20 cellular contexts compared by ENCODE assay signal in the genomic region with DNA sequence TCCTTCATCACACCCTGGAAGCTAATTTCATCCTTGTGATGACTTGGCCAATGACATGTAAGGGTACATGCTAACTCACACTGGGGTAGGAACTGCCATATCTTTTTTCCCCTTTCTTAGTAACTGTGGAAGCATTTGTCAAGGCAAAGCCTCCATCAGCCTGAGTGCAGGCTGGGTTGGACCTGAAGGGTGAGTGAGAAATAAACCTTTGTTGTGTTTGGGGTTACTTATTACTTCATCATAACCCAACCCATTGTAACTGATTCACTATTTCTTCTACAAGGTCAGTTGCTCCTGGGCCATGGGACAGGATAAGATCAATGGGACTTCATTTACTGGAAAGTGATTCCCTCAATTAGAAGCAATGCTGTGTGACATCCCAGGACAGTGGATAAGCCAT.
DNase-seq lines count a peak whose midpoint lies in the region; ATAC-seq and TF ChIP-seq lines count a peak whose summit lies in the region.
"Had no signal": no experiment of that assay in that cellular context is flagged by ENCODE, and none has a peak within 500 bp of the region (broad histone marks: within the 10 kb centered on the region; RNA-seq: fewer than 3 reads in every experiment).

No MANE protein-coding gene starts in this region.

- no peaks in the 10 kb centered on the region for H3K27me3 ChIP-seq in IMR-90 (ENCODE audit: control insufficient read depth, insufficient read depth, low read length)
- H3K27me3 ChIP-seq in tibial nerve, result no peaks in the 10 kb centered on the region
- no peaks in the 10 kb centered on the region for H3K27me3 ChIP-seq in GM23338 (ENCODE audit: insufficient read depth)

- CTCF ChIA-PET in IMR-90 (lab: Yijun Ruan, JAX), result no interaction called here

- peak overlapping the region; percentile 99 for H4K91ac ChIP-seq in IMR-90 (ENCODE audit: insufficient read depth, low read depth, low read length)

- peaks cover 22% of the 10 kb centered on the region for H3K4me1 ChIP-seq in IMR-90 (ENCODE audit: control insufficient read depth, insufficient read depth, low read length)
- peaks cover 0 to 27% (median 4%) of the 10 kb centered on the region in 4 donors for H3K4me1 ChIP-seq in tibial nerve
- no peaks in the 10 kb centered on the region for H3K4me1 ChIP-seq in GM23338 (ENCODE audit: insufficient read depth)
- H3K4me1 ChIP-seq: Caco-2 had no signal

- H3K4ac ChIP-seq in IMR-90 (ENCODE audit: low read depth, low read length), result peak overlapping the region; percentile 98

- H4K5ac ChIP-seq in IMR-90 (ENCODE audit: low read depth, low read length), result peak overlapping the region; percentile 90

- H3K9me2 ChIP-seq in GM23338 (ENCODE audit: insufficient read depth), result 0 out of 2 replicates have a peak, but pooled peaks cover 7% of the 10 kb centered on the region

- dilution Hi-C loops in IMR-90 (cut with HindIII; ENCODE audit: low sequenced_read_pairs, unreplicated experiment), result no loop called here

- ATAC-seq in IMR-90 (ENCODE audit: low read depth) (no peak), GM18907 (IDR thresholded peaks at IDR 0.05; ENCODE audit: unreplicated experiment) (no peak), GM23338 (no peak)

- POLR2A ChIA-PET in IMR-90 (lab: Charles Lee; ENCODE audit: unreplicated experiment), result no interaction called here

- peak overlapping the region; percentile 97 for H2BK20ac ChIP-seq in IMR-90 (ENCODE audit: low read depth, low read length)

- peak overlapping the region; percentile 62 for H3K56ac ChIP-seq in IMR-90 (ENCODE audit: extremely low read depth, insufficient read depth, low read length)

- H3K9ac ChIP-seq in IMR-90 (ENCODE audit: low read depth, low read length), result peak overlapping the region; percentile 8; the same call in 1 of the 2 replicates

- TF ChIP-seq POLR2A in IMR-90 (IDR thresholded peaks at IDR 0.05; ENCODE audit: low read depth, low read length) (no peak), tibial nerve (IDR thresholded peaks at IDR 0.05) (no peak)

- no peaks in the 10 kb centered on the region for H3K79me2 ChIP-seq in GM23338 (replicated peaks; ENCODE audit: insufficient read depth)

- peak overlapping the region; percentile 40 for H3K27ac Mint-ChIP-seq in neural crest cell (ENCODE audit: unreplicated experiment)
- H3K27ac Mint-ChIP-seq in GM23338, result no peak overlapping the region
- H3K27ac Mint-ChIP-seq: B cell; CD4-positive, CD25-positive, alpha-beta regulatory T cell had no signal

- peaks cover 5 to 33% of the 10 kb centered on the region in 2 experiments; a peak in 3 of 4 replicates for H3K79me1 ChIP-seq in IMR-90 (ENCODE audit: low read depth in 1 of 2, low read length in 2 of 2)

- H3K4me3 ChIP-seq in IMR-90 (ENCODE audit: insufficient read depth, low read depth, low read length) (no peak overlapping the region), epithelial cell of esophagus (ENCODE audit: low read length) (no peak overlapping the region), tibial nerve (no peak overlapping the region), GM23338 (no peak overlapping the region)

- H2AK5ac ChIP-seq in IMR-90 (ENCODE audit: low read depth, low read length), result peak overlapping the region; percentile 100

- no peak overlapping the region for H2AFZ ChIP-seq in IMR-90 (replicated peaks; ENCODE audit: low read length, poor library complexity)
- no peak overlapping the region for H2AFZ ChIP-seq in GM23338

- intact Hi-C loops in IMR-90 (cut with micrococcal nuclease), result no loop called here

- no peak overlapping the region for H3K4me2 ChIP-seq in IMR-90 (ENCODE audit: low read depth, low read length)
- H3K4me2 ChIP-seq in GM23338, result no peak overlapping the region

- no peak for TF ChIP-seq RAD21 in IMR-90 (IDR thresholded peaks at IDR 0.05; ENCODE audit: low read length)

- H3K23ac ChIP-seq in IMR-90 (ENCODE audit: low read depth, low read length), result peak overlapping the region; percentile 92

- H3K4me3 Mint-ChIP-seq in neural crest cell (no peak overlapping the region), GM23338 (no peak overlapping the region)
- H3K4me3 Mint-ChIP-seq: B cell; CD4-positive, CD25-positive, alpha-beta regulatory T cell had no signal

- peaks cover 32% of the 10 kb centered on the region for H3K9me1 ChIP-seq in IMR-90 (ENCODE audit: insufficient read depth, low read length)

- no peak for DNase-seq in IMR-90
- DNase-seq in epithelial cell of esophagus (ENCODE audit: low read depth), result peak; percentile 18
- DNase-seq in neural crest cell (ENCODE audit: low read depth, low spot score), result no peak
- DNase-seq in tibial nerve (ENCODE audit: low spot score in 2 of 2), result no peak
- no peak for DNase-seq in stimulated activated naive CD4-positive, alpha-beta T cell treated with Interleukin-2 at 50 U/mL for 16 hours (lab: John Stamatoyannopoulos, UW)
- DNase-seq in GM23338 (ENCODE audit: low spot score), result no peak
- DNase-seq: Caco-2; CD4-positive, CD25-positive, alpha-beta regulatory T cell; DMS153; GDM1; GOT3; MM.1S; NCI-H1105 treated with DMSO at 0.1 percent for 48 hours; NCI-H1694 treated with DMSO at 0.1 percent for 48 hours; NCI-H510A; NCI-H774; OCI-M1; SHP77 treated with DMSO at 0.1 percent for 48 hours had no signal

- peak overlapping the region; percentile 73 for H3K14ac ChIP-seq in IMR-90 (replicated peaks; ENCODE audit: low read depth, low read length)

- H4K8ac ChIP-seq in IMR-90 (ENCODE audit: low read depth in 2 of 2, low read length in 2 of 2), result peak overlapping the region; percentile 85 to 89

- H2BK5ac ChIP-seq in IMR-90 (ENCODE audit: low read depth, low read length, poor library complexity, severe bottlenecking), result peak overlapping the region; percentile 95

- H2BK120ac ChIP-seq in IMR-90 (ENCODE audit: low read depth, low read length), result peak overlapping the region; percentile 97

- H3K36me3 ChIP-seq in IMR-90 (ENCODE audit: control insufficient read depth, insufficient read depth, low read length), result no peaks in the 10 kb centered on the region
- no peaks in the 10 kb centered on the region for H3K36me3 ChIP-seq in tibial nerve
- H3K36me3 ChIP-seq in GM23338 (ENCODE audit: insufficient read depth), result no peaks in the 10 kb centered on the region

- H3K27ac ChIP-seq in IMR-90 (ENCODE audit: insufficient read depth, low read length), result peak overlapping the region; percentile 90
- H3K27ac ChIP-seq in tibial nerve, result peak overlapping the region in 1 of 4 donors; percentile 82
- no peak overlapping the region for H3K27ac ChIP-seq in GM23338 (ENCODE audit: low read depth)

- peaks cover 11% of the 10 kb centered on the region for H3K36me3 Mint-ChIP-seq in neural crest cell (ENCODE audit: low read depth)
- peaks cover 18% of the 10 kb centered on the region for H3K36me3 Mint-ChIP-seq in GM23338 (ENCODE audit: low read depth)
- H3K36me3 Mint-ChIP-seq: CD4-positive, CD25-positive, alpha-beta regulatory T cell had no signal

- peaks cover 19% of the 10 kb centered on the region for H3K9me3 Mint-ChIP-seq in neural crest cell
- H3K9me3 Mint-ChIP-seq in GM23338, result peaks cover 32% of the 10 kb centered on the region

- H4K20me1 ChIP-seq in IMR-90 (ENCODE audit: insufficient read depth, low read length) (no peaks in the 10 kb centered on the region), GM23338 (replicated peaks; ENCODE audit: insufficient read depth) (no peaks in the 10 kb centered on the region)

- no peaks in the 10 kb centered on the region for H3F3A ChIP-seq in GM23338 (replicated peaks; ENCODE audit: low read depth)

- BruUV-seq in IMR-90 (replicated peaks; lab: Mats Ljungman, UMichigan), result no TSS peak

- H2AK9ac ChIP-seq in IMR-90 (replicated peaks; ENCODE audit: low read depth, low read length, poor library complexity), result peak overlapping the region; percentile 71

- H3K9me3 ChIP-seq in IMR-90 (ENCODE audit: control insufficient read depth, insufficient read depth, low read length) (peaks cover 1% of the 10 kb centered on the region; the same call in 1 of the 2 replicates), tibial nerve (peaks cover 0 to 7% (median 0%) of the 10 kb centered on the region in 4 donors)
- H3K9me3 ChIP-seq: Caco-2 had no signal

- H3K4me1 Mint-ChIP-seq in neural crest cell, result no peaks in the 10 kb centered on the region
- no peaks in the 10 kb centered on the region; the same call in 2 of the 3 replicates for H3K4me1 Mint-ChIP-seq in GM23338
- H3K4me1 Mint-ChIP-seq: B cell; CD4-positive, CD25-positive, alpha-beta regulatory T cell had no signal

- TF ChIP-seq EP300 in tibial nerve (IDR thresholded peaks at IDR 0.05), result no peak

- H3K27me3 Mint-ChIP-seq in neural crest cell (ENCODE audit: low read depth) (no peaks in the 10 kb centered on the region), GM23338 (ENCODE audit: insufficient read depth, low read depth, poor library complexity) (peaks cover 4% of the 10 kb centered on the region)

- peak overlapping the region; percentile 97 for H3K18ac ChIP-seq in IMR-90 (ENCODE audit: low read depth, low read length)

- TF ChIP-seq CTCF in IMR-90 (conservative IDR thresholded peaks at IDR 0.05; ENCODE audit: low read depth, low read length) (no peak), epithelial cell of esophagus (IDR thresholded peaks at IDR 0.05; ENCODE audit: insufficient read depth, low read depth, low read length, missing control alignments) (no peak), neural crest cell (conservative IDR thresholded peaks at IDR 0.05) (no peak), tibial nerve (IDR thresholded peaks at IDR 0.05) (no peak), GM23338 (conservative IDR thresholded peaks at IDR 0.05; ENCODE audit: low read depth in 2 of 2) (no peak)

- in situ Hi-C loops in IMR-90 (cut with MboI; ENCODE audit: low sequenced_read_pairs), result no loop called here

- peak overlapping the region; percentile 99 for H2BK15ac ChIP-seq in IMR-90 (ENCODE audit: low read depth, low read length)

TF ChIP-seq in IMR-90, 13 proteins besides CTCF, POLR2A, EP300 and RAD21 (continues in another document):
- no peak for TF ChIP-seq RFX5 (IDR thresholded peaks at IDR 0.05; ENCODE audit: low read depth, low read length)
